ENCODE assay signal across 18 cellular contexts in genomic region chr5:157513182-157513581, GRCh38. TPM values are rescaled to one million over a fixed set of nuclear protein-coding genes. Genes with fewer than 3 reads are reported as not detected.
DNase-seq lines count a peak whose midpoint lies in the region; ATAC-seq and TF ChIP-seq lines count a peak whose summit lies in the region.
"Had no signal": no experiment of that assay in that cellular context is flagged by ENCODE, and none has a peak within 500 bp of the region (broad histone marks: within the 10 kb centered on the region; RNA-seq: fewer than 3 reads in every experiment).

No MANE protein-coding gene starts in this region.

- POLR2A ChIA-PET in CD4-positive, alpha-beta memory T cell (lab: Charles Lee; ENCODE audit: partially characterized antibody), result no interaction called here
- POLR2A ChIA-PET in PC-9 (lab: Charles Lee; ENCODE audit: unreplicated experiment), result no interaction called here
- POLR2A ChIA-PET in GM10248 (lab: Yijun Ruan, JAX), result no interaction called here

- TF ChIP-seq POLR2A in gastroesophageal sphincter (IDR thresholded peaks at IDR 0.05), result no peak

- CTCF ChIA-PET in CD4-positive, alpha-beta memory T cell (lab: Charles Lee; ENCODE audit: partially characterized antibody), result interaction anchor here (0.9 to 1.5 kb wide), 3 partner anchors 10 to 139 kb away, joined by 3 read pairs; partner anchors contain the start of gene SOX30
- CTCF ChIA-PET in PC-9 (lab: Charles Lee), result no interaction called here
- CTCF ChIA-PET in GM10248 (lab: Yijun Ruan, JAX), result interaction anchor here (1.0 to 2.0 kb wide), 6 partner anchors 9 to 230 kb away, joined by 3 to 9 read pairs (median 4); no protein-coding TSS in a partner anchor
- CTCF ChIA-PET in activated naive CD4-positive, alpha-beta T cell treated with anti-CD3 and anti-CD28 coated beads for 36 hours (lab: Charles Lee), result interaction anchor here (0.5 to 1.1 kb wide), 5 partner anchors 48 to 206 kb away, joined by 3 to 9 read pairs (median 4); no protein-coding TSS in a partner anchor

- peaks cover 5% of the 10 kb centered on the region for H3K4me1 ChIP-seq in CD4-positive, alpha-beta memory T cell (ENCODE audit: insufficient read depth, low read length)
- H3K4me1 ChIP-seq in PC-9 (replicated peaks; ENCODE audit: insufficient read depth) (peaks cover 35% of the 10 kb centered on the region), gastroesophageal sphincter (peaks cover 31 to 95% (median 32%) of the 10 kb centered on the region in 3 donors), rectal smooth muscle tissue (ENCODE audit: control insufficient read depth, insufficient read depth, low read length) (peaks cover 41% of the 10 kb centered on the region)
- H3K4me1 ChIP-seq: breast epithelium had no signal

- BruUV-seq in PC-9 (replicated peaks; lab: Mats Ljungman, UMichigan), result no TSS peak

- no peak for TF ChIP-seq EP300 in gastroesophageal sphincter (IDR thresholded peaks at IDR 0.05)

- no peak for DNase-seq in CD4-positive, alpha-beta memory T cell
- DNase-seq in PC-9, result no peak
- DNase-seq in cerebellar nuclear complex (lab: John Stamatoyannopoulos, UW), result no peak
- DNase-seq in GM10248 (ENCODE audit: extremely low spot score), result no peak
- DNase-seq in activated naive CD4-positive, alpha-beta T cell treated with anti-CD3 and anti-CD28 coated beads for 36 hours, result no peak
- DNase-seq: ACHN, activated gamma-delta T cell, head of caudate nucleus, KBM-7, midbrain, NCI-H146, NCI-H510A had no signal

- no peaks in the 10 kb centered on the region for H3K9me2 ChIP-seq in PC-9 (ENCODE audit: insufficient read depth)

- peaks cover 30% of the 10 kb centered on the region for H3F3A ChIP-seq in PC-9 (ENCODE audit: insufficient read depth, low read depth)

- H3K79me2 ChIP-seq in PC-9 (ENCODE audit: low read depth), result no peaks in the 10 kb centered on the region

- H3K27ac Mint-ChIP-seq in CD4-positive, alpha-beta memory T cell, result peak overlapping the region in 5 of 7 donors; percentile 32 to 77 (median 58)
- H3K27ac Mint-ChIP-seq in activated naive CD4-positive, alpha-beta T cell treated with anti-CD3 and anti-CD28 coated beads for 36 hours, result no peak overlapping the region

- intact Hi-C loops in CD4-positive, alpha-beta memory T cell (cut with micrococcal nuclease), result no loop called here
- intact Hi-C loops in PC-9 (cut with micrococcal nuclease; ENCODE audit: unreplicated experiment), result loop anchor here (2.0 to 10.0 kb wide), 2 partner anchors 64 to 152 kb away; no protein-coding TSS in a partner anchor
- intact Hi-C loops in activated naive CD4-positive, alpha-beta T cell treated with anti-CD3 and anti-CD28 coated beads for 36 hours (cut with micrococcal nuclease), result no loop called here

- peaks cover 60 to 86% of the 10 kb centered on the region in 2 donors for H3K36me3 Mint-ChIP-seq in CD4-positive, alpha-beta memory T cell
- peaks cover 11% of the 10 kb centered on the region for H3K36me3 Mint-ChIP-seq in activated naive CD4-positive, alpha-beta T cell treated with anti-CD3 and anti-CD28 coated beads for 36 hours (ENCODE audit: low read depth)

- H3K36me3 ChIP-seq in CD4-positive, alpha-beta memory T cell (ENCODE audit: insufficient read depth, low read length), result peaks cover 55% of the 10 kb centered on the region
- H3K36me3 ChIP-seq in PC-9 (ENCODE audit: low read depth) (0 out of 2 replicates have a peak, but pooled peaks cover 6% of the 10 kb centered on the region), gastroesophageal sphincter (peaks cover 0 to 29% of the 10 kb centered on the region in 2 donors), rectal smooth muscle tissue (ENCODE audit: control insufficient read depth, insufficient read depth, low read length) (peaks cover 4% of the 10 kb centered on the region)
- H3K36me3 ChIP-seq: breast epithelium had no signal

- ATAC-seq in gastroesophageal sphincter (no peak), HG02852 (IDR thresholded peaks at IDR 0.05; ENCODE audit: unreplicated experiment) (no peak)

- H3K4me3 ChIP-seq in CD4-positive, alpha-beta memory T cell (ENCODE audit: low read length in 2 of 2), result no peak overlapping the region
- H3K4me3 ChIP-seq in PC-9 (no peak overlapping the region), gastroesophageal sphincter (no peak overlapping the region), rectal smooth muscle tissue (ENCODE audit: low read length) (no peak overlapping the region)
- H3K4me3 ChIP-seq: BLaER1 treated with 17β-estradiol and CSF1 and Interleukin-3, amounts not matched to agents 10 nM and 100 nM; breast epithelium had no signal

- H3K9me3 Mint-ChIP-seq in CD4-positive, alpha-beta memory T cell, result no peaks in the 10 kb centered on the region
- no peaks in the 10 kb centered on the region for H3K9me3 Mint-ChIP-seq in activated naive CD4-positive, alpha-beta T cell treated with anti-CD3 and anti-CD28 coated beads for 36 hours
- H3K9me3 Mint-ChIP-seq: dendritic cell treated with granulocyte-macrophage colony-stimulating factor and Interleukin-4, amounts not matched to agents 40 ng/mL and 50 ng/mL, for 4 days had no signal

- no peak overlapping the region for H3K4me2 ChIP-seq in PC-9
- H3K4me2 ChIP-seq: BLaER1 treated with 17β-estradiol and CSF1 and Interleukin-3, amounts not matched to agents 10 nM and 100 nM had no signal

- peaks cover 12 to 25% (median 19%) of the 10 kb centered on the region in 4 donors for H3K4me1 Mint-ChIP-seq in CD4-positive, alpha-beta memory T cell
- peaks cover 2% of the 10 kb centered on the region for H3K4me1 Mint-ChIP-seq in activated naive CD4-positive, alpha-beta T cell treated with anti-CD3 and anti-CD28 coated beads for 36 hours (ENCODE audit: low read depth)

- H3K4me3 Mint-ChIP-seq in CD4-positive, alpha-beta memory T cell, result no peak overlapping the region
- no peak overlapping the region for H3K4me3 Mint-ChIP-seq in activated naive CD4-positive, alpha-beta T cell treated with anti-CD3 and anti-CD28 coated beads for 36 hours
- H3K4me3 Mint-ChIP-seq: dendritic cell treated with granulocyte-macrophage colony-stimulating factor and Interleukin-4, amounts not matched to agents 40 ng/mL and 50 ng/mL, for 4 days had no signal

- H3K9me3 ChIP-seq in CD4-positive, alpha-beta memory T cell (ENCODE audit: control insufficient read depth in 1 of 2, low read length in 2 of 2), result no peaks in the 10 kb centered on the region
- H3K9me3 ChIP-seq in PC-9 (ENCODE audit: insufficient read depth, low read depth) (no peaks in the 10 kb centered on the region), gastroesophageal sphincter (no peaks in the 10 kb centered on the region)
- H3K9me3 ChIP-seq: breast epithelium had no signal

- H2AFZ ChIP-seq in PC-9, result no peak overlapping the region

- TF ChIP-seq CTCF in PC-9 (conservative IDR thresholded peaks at IDR 0.05), result no peak
- TF ChIP-seq CTCF in gastroesophageal sphincter (IDR thresholded peaks at IDR 0.05), result no peak
- no peak for TF ChIP-seq CTCF in GM10248 (IDR thresholded peaks at IDR 0.05; ENCODE audit: control extremely low read depth, extremely low read depth, low read depth, missing control alignments)

- no peak overlapping the region for H3K27ac ChIP-seq in CD4-positive, alpha-beta memory T cell (ENCODE audit: low read depth, low read length)
- H3K27ac ChIP-seq in PC-9 (peak overlapping the region; percentile 96), gastroesophageal sphincter (peak overlapping the region in 3 of 4 donors; percentile 79 to 88 (median 86)), rectal smooth muscle tissue (ENCODE audit: low read depth, low read length) (peak overlapping the region; percentile 87)
- H3K27ac ChIP-seq: BLaER1 treated with 17β-estradiol and CSF1 and Interleukin-3, amounts not matched to agents 10 nM and 100 nM had no signal

- no peaks in the 10 kb centered on the region for H3K27me3 Mint-ChIP-seq in CD4-positive, alpha-beta memory T cell
- H3K27me3 Mint-ChIP-seq in activated naive CD4-positive, alpha-beta T cell treated with anti-CD3 and anti-CD28 coated beads for 36 hours (ENCODE audit: low read depth), result no peaks in the 10 kb centered on the region
- H3K27me3 Mint-ChIP-seq: dendritic cell treated with granulocyte-macrophage colony-stimulating factor and Interleukin-4, amounts not matched to agents 40 ng/mL and 50 ng/mL, for 4 days had no signal

- no peaks in the 10 kb centered on the region for H4K20me1 ChIP-seq in PC-9 (ENCODE audit: insufficient read depth)
- H4K20me1 ChIP-seq: BLaER1 treated with 17β-estradiol and CSF1 and Interleukin-3, amounts not matched to agents 10 nM and 100 nM had no signal

- H3K27me3 ChIP-seq in CD4-positive, alpha-beta memory T cell (ENCODE audit: insufficient read depth, low read length), result no peaks in the 10 kb centered on the region
- H3K27me3 ChIP-seq in PC-9 (ENCODE audit: insufficient read depth, low read depth) (no peaks in the 10 kb centered on the region), gastroesophageal sphincter (no peaks in the 10 kb centered on the region), rectal smooth muscle tissue (ENCODE audit: control insufficient read depth, insufficient read depth, low read length) (no peaks in the 10 kb centered on the region)
- H3K27me3 ChIP-seq: BLaER1 treated with 17β-estradiol and CSF1 and Interleukin-3, amounts not matched to agents 10 nM and 100 nM; breast epithelium had no signal

- 83 to 93% methylated on average over 5 to 8 of the region's 8 CpGs for WGBS in gastroesophageal sphincter (ENCODE audit: low coverage in 1 of 2), 2 donors

- H3K9ac ChIP-seq in rectal smooth muscle tissue (ENCODE audit: low read length), result no peak overlapping the region
- H3K9ac ChIP-seq: BLaER1 treated with 17β-estradiol and CSF1 and Interleukin-3, amounts not matched to agents 10 nM and 100 nM had no signal

RNA-seq across cellular contexts. Expression of gene NIPAL4, which starts 53.2 kb away (rescaled TPM):
- not detected for total RNA-seq in CD4-positive, alpha-beta memory T cell
- not detected for polyA plus RNA-seq in CD4-positive, alpha-beta memory T cell
- total RNA-seq in PC-9 (2021), result 0.24 TPM in 1 of 2 replicates, not detected in the other
- total RNA-seq in gastroesophageal sphincter, result 1 to 10 TPM; 1.2 to 4.8 (median 2.7) TPM
- 10 to 100 TPM; 10.1 TPM for total RNA-seq in activated naive CD4-positive, alpha-beta T cell treated with anti-CD3 and anti-CD28 coated beads for 36 hours
